In genomic region chr11:8732276-8732675, GRCh38 we compare ENCODE assay signal across 8 cellular contexts. TPM values are rescaled to one million over a fixed set of nuclear protein-coding genes. Genes with fewer than 3 reads are reported as not detected.
DNase-seq lines count a peak whose midpoint lies in the region; ATAC-seq and TF ChIP-seq lines count a peak whose summit lies in the region.

No MANE protein-coding gene starts in this region.

- no peaks in the 10 kb centered on the region for H3K9me3 ChIP-seq in body of pancreas
- no peaks in the 10 kb centered on the region for H3K9me3 ChIP-seq in gastrocnemius medialis

- TF ChIP-seq CTCF in body of pancreas (IDR thresholded peaks at IDR 0.05), result no peak
- TF ChIP-seq CTCF in gastrocnemius medialis (IDR thresholded peaks at IDR 0.05 in 4 of 5, conservative IDR thresholded peaks at IDR 0.05 in 1 of 5), result no peak

- H3K27me3 ChIP-seq in body of pancreas (no peaks in the 10 kb centered on the region), gastrocnemius medialis (no peaks in the 10 kb centered on the region)

- no peak for DNase-seq in body of pancreas
- DNase-seq in gastrocnemius medialis, result no peak
- no peak for DNase-seq in iPS-NIHi7 (ENCODE audit: extremely low spot score)
- no peak for DNase-seq in GDM1 (lab: John Stamatoyannopoulos, UW)
- DNase-seq in activated naive CD4-positive, alpha-beta T cell treated with anti-CD3 and anti-CD28 coated beads, Interleukin-2, amount 50 U/mL, for 16 hours, result no peak
- DNase-seq in stimulated activated CD4-positive, alpha-beta T cell treated with anti-CD3 and anti-CD28 coated beads, Interleukin-2, amount 100 ng/mL, for 48 hours, result no peak

- H3K36me3 ChIP-seq in body of pancreas (replicated peaks in 1 of 2; ENCODE audit: insufficient read depth in 1 of 2, low read depth in 2 of 2), result peaks cover 0 to 2% of the 10 kb centered on the region in 2 donors
- no peaks in the 10 kb centered on the region for H3K36me3 ChIP-seq in gastrocnemius medialis

- no peak for TF ChIP-seq POLR2A in body of pancreas (IDR thresholded peaks at IDR 0.05)
- TF ChIP-seq POLR2A in gastrocnemius medialis (IDR thresholded peaks at IDR 0.05), result no peak

- H3K4me3 ChIP-seq in body of pancreas, result no peak overlapping the region
- H3K4me3 ChIP-seq in gastrocnemius medialis, result no peak overlapping the region

- H3K27ac ChIP-seq in body of pancreas (peak overlapping the region; percentile 42 to 67 (median 46)), gastrocnemius medialis (peak overlapping the region; percentile 72 to 76 (median 74))

- intact Hi-C loops in body of pancreas (cut with DNase I) (no loop called here), gastrocnemius medialis (cut with DNase I; ENCODE audit: low total_unique reads) (loop anchor here (2.0 kb wide), 1 partner anchor 25 kb away; no protein-coding TSS in a partner anchor)

- WGBS in body of pancreas, 2 donors, result 43 to 51% methylated on average over 3 of the region's 3 CpGs

- in situ Hi-C loops in gastrocnemius medialis (cut with MboI; ENCODE audit: low sequenced_read_pairs in 4 of 4), result no loop called here

- ATAC-seq in GM18907 (IDR thresholded peaks at IDR 0.05; ENCODE audit: unreplicated experiment), result peak; percentile 93
- peak; percentile 76 for ATAC-seq in HG03097 (IDR thresholded peaks at IDR 0.05; ENCODE audit: low FRiP score, unreplicated experiment)
- peak; percentile 22 for ATAC-seq in body of pancreas
- ATAC-seq in gastrocnemius medialis, result peak; percentile 9 to 19

- H3K4me1 ChIP-seq in body of pancreas (peaks cover 32% of the 10 kb centered on the region), gastrocnemius medialis (peaks cover 18 to 32% of the 10 kb centered on the region in 2 donors)

RNA-seq across cellular contexts. Expression of gene RPL27A, which starts 49.7 kb away (rescaled TPM):
- total RNA-seq in body of pancreas, result 1,000 to 10,000 TPM in 1 of 2 donors, 100 to 1,000 TPM in 1; 320 to 1,209 TPM
- 100 to 1,000 TPM; 598 to 693 (median 633) TPM for total RNA-seq in gastrocnemius medialis

RNA-seq across cellular contexts. Expression of gene TRIM66, which starts 49.8 kb away (rescaled TPM):
- 10 to 100 TPM; 11.2 to 37.2 TPM for total RNA-seq in body of pancreas
- 1 to 10 TPM in 2 of 4 donors, under 1 TPM in 2; 0.55 to 6.5 (median 1.1) TPM for total RNA-seq in gastrocnemius medialis

Comparison
In these comparisons a context has a peak if more than half of its experiments do, and no peak if none do; other contexts are left out.
1. ATAC-seq: peak in every context shown above with its lines; median percentile 93 in GM18907; 76 in HG03097; 22 in body of pancreas; 14 in gastrocnemius medialis.